8 cellular contexts compared by ENCODE assay signal in genomic region chr5:135462304-135462703, GRCh38. TPM values are rescaled to one million over a fixed set of nuclear protein-coding genes. Genes with fewer than 3 reads are reported as not detected.
DNase-seq lines count a peak whose midpoint lies in the region; ATAC-seq and TF ChIP-seq lines count a peak whose summit lies in the region.

No MANE protein-coding gene starts in this region.

- no peak overlapping the region for H3K4me3 ChIP-seq in neural progenitor cell

- H3K9me3 ChIP-seq in neural progenitor cell (ENCODE audit: low read depth), result no peaks in the 10 kb centered on the region

- H3K79me2 ChIP-seq in neural progenitor cell (ENCODE audit: low read depth), result no peaks in the 10 kb centered on the region

- H3K36me3 ChIP-seq in neural progenitor cell, result no peaks in the 10 kb centered on the region

- no peak overlapping the region for H3K9ac ChIP-seq in neural progenitor cell

- H3K4me3 Mint-ChIP-seq in endothelial cell (ENCODE audit: unreplicated experiment) (no peak overlapping the region), neural progenitor cell (no peak overlapping the region)

- H3K36me3 Mint-ChIP-seq in endothelial cell (ENCODE audit: low read depth, unreplicated experiment), result no peaks in the 10 kb centered on the region
- no peaks in the 10 kb centered on the region for H3K36me3 Mint-ChIP-seq in neural progenitor cell

- DNase-seq in 8988T, result peak; percentile 91
- peak; percentile 94 to 96 for DNase-seq in NCI-H524 (lab: John Stamatoyannopoulos, UW)
- DNase-seq in activated CD4-positive, alpha-beta T cell treated with anti-CD3 and anti-CD28 coated beads for 48 hours, result peak; percentile 71
- peak; percentile 68 for DNase-seq in endothelial cell (ENCODE audit: low spot score)
- peak; percentile 94 for DNase-seq in neural progenitor cell (ENCODE audit: low spot score)

- peaks cover 100% of the 10 kb centered on the region for H3K27me3 ChIP-seq in neural progenitor cell

- H4K20me1 ChIP-seq in neural progenitor cell (ENCODE audit: low read depth), result peaks cover 17% of the 10 kb centered on the region

- TF ChIP-seq CTCF in GM12872 (IDR thresholded peaks at IDR 0.05; ENCODE audit: insufficient read depth, low read depth, low read length) (peak; percentile 72), endothelial cell (IDR thresholded peaks at IDR 0.05; ENCODE audit: unreplicated experiment) (peak; percentile 62), neural progenitor cell (IDR thresholded peaks at IDR 0.05) (peak; percentile 78)

- no peak overlapping the region for H3K4me2 ChIP-seq in neural progenitor cell

- H3K27ac ChIP-seq in neural progenitor cell, result no peak overlapping the region

- H3K4me1 ChIP-seq in neural progenitor cell, result peaks cover 6% of the 10 kb centered on the region

- peaks cover 19% of the 10 kb centered on the region for H3K4me1 Mint-ChIP-seq in endothelial cell (ENCODE audit: unreplicated experiment)
- peaks cover 18% of the 10 kb centered on the region for H3K4me1 Mint-ChIP-seq in neural progenitor cell

- H3K9me3 Mint-ChIP-seq in endothelial cell (ENCODE audit: unreplicated experiment), result no peaks in the 10 kb centered on the region
- no peaks in the 10 kb centered on the region for H3K9me3 Mint-ChIP-seq in neural progenitor cell

- ATAC-seq in HG03354 (IDR thresholded peaks at IDR 0.05; ENCODE audit: poor library complexity, severe bottlenecking, unreplicated experiment) (peak; percentile 63), GM21825 (IDR thresholded peaks at IDR 0.05; ENCODE audit: unreplicated experiment) (no peak)

- no peak overlapping the region for H2AFZ ChIP-seq in neural progenitor cell (replicated peaks)

- H3K27me3 Mint-ChIP-seq in endothelial cell (ENCODE audit: unreplicated experiment), result peaks cover 13% of the 10 kb centered on the region
- H3K27me3 Mint-ChIP-seq in neural progenitor cell (ENCODE audit: insufficient read depth, low read depth), result peaks cover 48% of the 10 kb centered on the region

- H3K27ac Mint-ChIP-seq in endothelial cell (ENCODE audit: unreplicated experiment), result no peak overlapping the region
- H3K27ac Mint-ChIP-seq in neural progenitor cell, result no peak overlapping the region

- no peaks in the 10 kb centered on the region for H3F3A ChIP-seq in neural progenitor cell (ENCODE audit: low read depth)

RNA-seq across cellular contexts. Expression of gene TIFAB, which starts 10.2 kb away (rescaled TPM):
- total RNA-seq in endothelial cell (ENCODE audit: unreplicated experiment) (not detected), neural progenitor cell (ENCODE audit: low replicate concordance) (not detected in 2 replicates)

RNA-seq across cellular contexts. Expression of gene DCANP1, which starts 15.2 kb away (rescaled TPM):
- total RNA-seq in endothelial cell (ENCODE audit: unreplicated experiment) (not detected), neural progenitor cell (ENCODE audit: low replicate concordance) (not detected in 2 replicates)
